8 cellular contexts compared by ENCODE assay signal in genomic region chr1:8421721-8422120, GRCh38.
A peak's percentile ranks its signal among the peaks of the same experiment; 100 is the strongest.
DNase-seq lines count a peak whose midpoint lies in the region; ATAC-seq, FAIRE-seq and TF ChIP-seq lines count a peak whose summit lies in the region.

No MANE protein-coding gene starts in this region.

- DNase-seq in A549 (ENCODE audit: low read depth in 1 of 2, low spot score in 1 of 2), result no peak
- no peak for DNase-seq in LNCaP clone FGC (ENCODE audit: low read depth)
- DNase-seq in BE2C, result no peak
- DNase-seq in A172 (ENCODE audit: low spot score), result no peak
- no peak for DNase-seq in posterior vena cava (ENCODE audit: low spot score)

- no peak for FAIRE-seq in A549 (lab: Jason Lieb, UNC)

- WGBS in A549 (ENCODE audit: missing lambda C conversion rate), result 76% methylated on average over 6 of the region's 6 CpGs

- H3K9ac ChIP-seq in endocrine pancreas (ENCODE audit: control insufficient read depth, insufficient read depth, low read length), result peak overlapping the region; percentile 38

- H3K27ac ChIP-seq in A549 (no peak overlapping the region), muscle layer of duodenum (ENCODE audit: low read length) (peak overlapping the region; percentile 99)

- no peak for TF ChIP-seq POLR2A in A549 (IDR thresholded peaks at IDR 0.05; ENCODE audit: low read length)

- no peak for TF ChIP-seq CTCF in A549 (IDR thresholded peaks at IDR 0.05)
- TF ChIP-seq CTCF in LNCaP clone FGC (IDR thresholded peaks at IDR 0.05; ENCODE audit: control insufficient read depth, extremely low read depth, insufficient read depth), result no peak
- no peak for TF ChIP-seq CTCF in BE2C (IDR thresholded peaks at IDR 0.05; ENCODE audit: low read depth, low read length)

- H3K27me3 ChIP-seq in endocrine pancreas (ENCODE audit: control insufficient read depth, insufficient read depth, low read length), result no peaks in the 10 kb centered on the region
- no peaks in the 10 kb centered on the region for H3K27me3 ChIP-seq in muscle layer of duodenum (ENCODE audit: low read depth, low read length)
- no peaks in the 10 kb centered on the region for H3K27me3 ChIP-seq in BE2C

- H3K36me3 ChIP-seq in endocrine pancreas (ENCODE audit: control insufficient read depth, insufficient read depth, low read length) (no peaks in the 10 kb centered on the region), muscle layer of duodenum (ENCODE audit: control insufficient read depth in 1 of 2, insufficient read depth in 2 of 2, low read length in 2 of 2) (peaks cover 7 to 25% of the 10 kb centered on the region in 2 donors), BE2C (0 out of 2 replicates have a peak, but pooled peaks cover 3% of the 10 kb centered on the region)

- ATAC-seq in A549 (no peak), GM21786 (IDR thresholded peaks at IDR 0.05; ENCODE audit: unreplicated experiment) (no peak)

- peaks cover 40% of the 10 kb centered on the region for H3K4me1 ChIP-seq in A549
- peaks cover 17% of the 10 kb centered on the region for H3K4me1 ChIP-seq in endocrine pancreas (ENCODE audit: control insufficient read depth, insufficient read depth, low read length)
- peaks cover 45 to 49% of the 10 kb centered on the region in 2 donors for H3K4me1 ChIP-seq in muscle layer of duodenum (ENCODE audit: control insufficient read depth in 1 of 2, insufficient read depth in 2 of 2, low read length in 2 of 2)
- H3K4me1 ChIP-seq in BE2C, result peaks cover 4% of the 10 kb centered on the region; the same call in 1 of the 2 replicates

- TF ChIP-seq EP300 in A549 (IDR thresholded peaks at IDR 0.05), result no peak

- POLR2A ChIA-PET in A549 (lab: Yijun Ruan, JAX), result no interaction called here

- CTCF ChIA-PET in A549 (lab: Yijun Ruan, JAX), result interaction anchor here (0.7 to 1.2 kb wide), 2 partner anchors 12 to 305 kb away, joined by 3 read pairs; no protein-coding TSS in a partner anchor

- H3K4me2 ChIP-seq in A549, result peak overlapping the region; percentile 77

- TF ChIP-seq RAD21 in A549 (conservative IDR thresholded peaks at IDR 0.05 in 1 of 2, IDR thresholded peaks at IDR 0.05 in 1 of 2), result no peak

- intact Hi-C loops in posterior vena cava (cut with DNase I), result loop anchor here in 1 of 2 donors (1.0 kb wide), 1 partner anchor 43 kb away; no protein-coding TSS in a partner anchor

- H3K4me3 ChIP-seq in A549, result no peak overlapping the region
- peak overlapping the region; percentile 72 for H3K4me3 ChIP-seq in LNCaP clone FGC (ENCODE audit: low read depth, low read length)
- H3K4me3 ChIP-seq in endocrine pancreas (ENCODE audit: control insufficient read depth, insufficient read depth, low read length), result peak overlapping the region; percentile 86
- H3K4me3 ChIP-seq in muscle layer of duodenum (ENCODE audit: low read depth in 1 of 2, low read length in 2 of 2), result peak overlapping the region; percentile 83 to 97
- no peak overlapping the region for H3K4me3 ChIP-seq in BE2C (ENCODE audit: low read depth, low read length)

- H3K9me3 ChIP-seq in A549, result no peaks in the 10 kb centered on the region
- H3K9me3 ChIP-seq in endocrine pancreas (ENCODE audit: control insufficient read depth, low read length), result no peaks in the 10 kb centered on the region
- H3K9me3 ChIP-seq in muscle layer of duodenum (ENCODE audit: control insufficient read depth in 1 of 2, low read length in 2 of 2), result no peaks in the 10 kb centered on the region
- H3K9me3 ChIP-seq in BE2C, result no peaks in the 10 kb centered on the region

TF ChIP-seq in A549, 52 proteins besides CTCF, POLR2A, EP300 and RAD21:
- TF ChIP-seq E2F6 (IDR thresholded peaks at IDR 0.05; ENCODE audit: borderline replicate concordance, low read depth) (no peak), MAFK (IDR thresholded peaks at IDR 0.05; ENCODE audit: partially characterized antibody) (no peak), RNF2 (IDR thresholded peaks at IDR 0.05; ENCODE audit: borderline replicate concordance, low read depth) (no peak), NPAS2 (CRISPR knock-in tag; IDR thresholded peaks at IDR 0.05; ENCODE audit: borderline replicate concordance) (no peak), HOXA7 (CRISPR knock-in tag; IDR thresholded peaks at IDR 0.05) (no peak), HMGXB4 (CRISPR knock-in tag; IDR thresholded peaks at IDR 0.05; ENCODE audit: borderline replicate concordance) (no peak), JUN (IDR thresholded peaks at IDR 0.05) (no peak), HOXB5 (CRISPR knock-in tag; IDR thresholded peaks at IDR 0.05) (no peak), TP53 (CRISPR knock-in tag; IDR thresholded peaks at IDR 0.05) (no peak), RFX5 (IDR thresholded peaks at IDR 0.05) (no peak), JUNB (IDR thresholded peaks at IDR 0.05) (no peak), GATA3 (IDR thresholded peaks at IDR 0.05; ENCODE audit: borderline replicate concordance) (no peak), ESRRA (IDR thresholded peaks at IDR 0.05; ENCODE audit: borderline replicate concordance, low read length) (no peak), RARB (CRISPR knock-in tag; IDR thresholded peaks at IDR 0.05) (no peak), SMC3 (IDR thresholded peaks at IDR 0.05) (no peak), KDM5A (IDR thresholded peaks at IDR 0.05) (no peak), MYC (IDR thresholded peaks at IDR 0.05; ENCODE audit: borderline replicate concordance, low read length) (no peak), TFCP2L1 (CRISPR knock-in tag; IDR thresholded peaks at IDR 0.05) (no peak), CEBPB (IDR thresholded peaks at IDR 0.05) (no peak)

Comparison
In these comparisons a context has a peak if more than half of its experiments do, and no peak if none do; other contexts are left out.
1. H3K4me3 ChIP-seq: peak in LNCaP clone FGC (single experiment), endocrine pancreas (single experiment) and muscle layer of duodenum (2 of 2); none in A549 (single experiment) and BE2C (single experiment).